Comparison of ENCODE assay signal across 13 cellular contexts in genomic region chr1:206890125-206890637, GRCh38. TPM values are rescaled to one million over a fixed set of nuclear protein-coding genes. Genes with fewer than 3 reads are reported as not detected.
DNase-seq lines count a peak whose midpoint lies in the region; ATAC-seq, FAIRE-seq and TF ChIP-seq lines count a peak whose summit lies in the region.
"Had no signal": no experiment of that assay in that cellular context is flagged by ENCODE, and none has a peak within 500 bp of the region (broad histone marks: within the 10 kb centered on the region; RNA-seq: fewer than 3 reads in every experiment).

No MANE protein-coding gene starts in this region.

- TF ChIP-seq EP300 in K562 (IDR thresholded peaks at IDR 0.05; ENCODE audit: low read length) = no peak

- in situ Hi-C loops in K562 (cut with MboI) = no loop called here

- 59% methylated on average over 2 of the region's 2 CpGs for WGBS in K562 (ENCODE audit: insufficient coverage, low coverage, missing lambda C conversion rate)

- H2AFZ ChIP-seq in K562 (ENCODE audit: low read depth, low read length) = no peak overlapping the region

- ATAC-seq in K562 (no peak), HG02763 (IDR thresholded peaks at IDR 0.05; ENCODE audit: unreplicated experiment) (no peak)
- ATAC-seq in naive thymus-derived CD4-positive, alpha-beta T cell = no peak

- no peak for TF ChIP-seq POLR2A in K562 (conservative IDR thresholded peaks at IDR 0.05)

- H3K27me3 ChIP-seq in K562 (ENCODE audit: control insufficient read depth in 2 of 2, insufficient read depth in 2 of 2, low read length in 2 of 2) = peaks cover 31 to 34% of the 10 kb centered on the region in 2 experiments
- no peaks in the 10 kb centered on the region for H3K27me3 ChIP-seq in naive thymus-derived CD4-positive, alpha-beta T cell (ENCODE audit: control insufficient read depth in 2 of 2, insufficient read depth in 2 of 2, low read length in 2 of 2)

- H3K4me1 Mint-ChIP-seq in T-helper 2 cell treated with Interferon-gamma antibody and Interleukin-4, amounts not matched to agents 5 μg/mL and 100 μg/mL, for 36 hours (ENCODE audit: low read depth) = peaks cover 41% of the 10 kb centered on the region
- peaks cover 18 to 60% (median 45%) of the 10 kb centered on the region in 7 donors for H3K4me1 Mint-ChIP-seq in naive thymus-derived CD4-positive, alpha-beta T cell

- H3K9me3 ChIP-seq in K562 (replicated peaks; ENCODE audit: control insufficient read depth, insufficient read depth, low read depth, low read length) = no peaks in the 10 kb centered on the region
- H3K9me3 ChIP-seq in naive thymus-derived CD4-positive, alpha-beta T cell (ENCODE audit: control insufficient read depth in 2 of 3, low read length in 3 of 3) = no peaks in the 10 kb centered on the region
- H3K9me3 ChIP-seq: esophagus muscularis mucosa had no signal

- POLR2A ChIA-PET in K562 (lab: Yijun Ruan, JAX) = interaction anchor here (0.6 kb wide), 1 partner anchor 43 kb away, joined by 3 read pairs; no protein-coding TSS in a partner anchor
- POLR2A ChIA-PET in naive thymus-derived CD4-positive, alpha-beta T cell (lab: Charles Lee) = interaction anchor here (0.7 to 1.3 kb wide), 7 partner anchors 9 to 28 kb away, joined by 3 to 8 read pairs (median 4); no protein-coding TSS in a partner anchor

- TF ChIP-seq RAD21 in K562 (CRISPR knock-in tag; conservative IDR thresholded peaks at IDR 0.05 in 1 of 2, IDR thresholded peaks at IDR 0.05 in 1 of 2) = no peak

- FAIRE-seq in K562 (lab: Jason Lieb, UNC) = no peak

- intact Hi-C loops in K562 (cut with micrococcal nuclease) = no loop called here
- intact Hi-C loops in naive thymus-derived CD4-positive, alpha-beta T cell (cut with micrococcal nuclease) = loop anchor here (2.0 kb wide), 1 partner anchor 15 kb away; no protein-coding TSS in a partner anchor

- no TSS peak for BruUV-seq in K562 (replicated peaks; lab: Mats Ljungman, UMichigan)

- no peaks in the 10 kb centered on the region for H3K36me3 ChIP-seq in K562 (ENCODE audit: control insufficient read depth, insufficient read depth, low read length)
- H3K36me3 ChIP-seq in naive thymus-derived CD4-positive, alpha-beta T cell (ENCODE audit: control insufficient read depth in 2 of 3, insufficient read depth in 3 of 3, low read length in 3 of 3) = no peaks in the 10 kb centered on the region
- H3K36me3 ChIP-seq: esophagus muscularis mucosa had no signal

- no peaks in the 10 kb centered on the region for H3K9me1 ChIP-seq in K562 (ENCODE audit: control insufficient read depth, insufficient read depth, low read length)

- H3K36me3 Mint-ChIP-seq in T-helper 2 cell treated with Interferon-gamma antibody and Interleukin-4, amounts not matched to agents 5 μg/mL and 100 μg/mL, for 36 hours (ENCODE audit: low read depth) = peaks cover 3% of the 10 kb centered on the region
- peaks cover 0 to 30% (median 9%) of the 10 kb centered on the region in 5 donors for H3K36me3 Mint-ChIP-seq in naive thymus-derived CD4-positive, alpha-beta T cell
- H3K36me3 Mint-ChIP-seq: naive B cell had no signal

- peak overlapping the region; percentile 48 for H3K4me3 Mint-ChIP-seq in T-helper 2 cell treated with Interferon-gamma antibody and Interleukin-4, amounts not matched to agents 5 μg/mL and 100 μg/mL, for 36 hours
- peak overlapping the region in 9 of 10 donors; percentile 29 to 78 (median 66) for H3K4me3 Mint-ChIP-seq in naive thymus-derived CD4-positive, alpha-beta T cell
- H3K4me3 Mint-ChIP-seq: naive B cell; T-helper 1 cell treated with Interleukin-12 subunit alpha and Interleukin-12 subunit beta and Interleukin-4 antibody, amounts not matched to agents 30 μg/mL and 1 μg/mL, for 36 hours had no signal

- peaks cover 7% of the 10 kb centered on the region for H3K9me3 Mint-ChIP-seq in T-helper 2 cell treated with Interferon-gamma antibody and Interleukin-4, amounts not matched to agents 5 μg/mL and 100 μg/mL, for 36 hours
- peaks cover 0 to 4% (median 0%) of the 10 kb centered on the region in 11 donors for H3K9me3 Mint-ChIP-seq in naive thymus-derived CD4-positive, alpha-beta T cell
- H3K9me3 Mint-ChIP-seq: naive B cell; T-helper 1 cell treated with Interleukin-12 subunit alpha and Interleukin-12 subunit beta and Interleukin-4 antibody, amounts not matched to agents 30 μg/mL and 1 μg/mL, for 36 hours had no signal

- no peaks in the 10 kb centered on the region for H3K79me2 ChIP-seq in K562 (ENCODE audit: control insufficient read depth, insufficient read depth, low read length)

- peak overlapping the region; percentile 13 for H3K27ac Mint-ChIP-seq in T-helper 2 cell treated with Interferon-gamma antibody and Interleukin-4, amounts not matched to agents 5 μg/mL and 100 μg/mL, for 36 hours
- H3K27ac Mint-ChIP-seq in naive thymus-derived CD4-positive, alpha-beta T cell = peak overlapping the region in 7 of 9 donors; percentile 75 to 96 (median 83)
- H3K27ac Mint-ChIP-seq: T-helper 1 cell treated with Interleukin-12 subunit alpha and Interleukin-12 subunit beta and Interleukin-4 antibody, amounts not matched to agents 30 μg/mL and 1 μg/mL, for 36 hours had no signal

- 0 out of 2 replicates have a peak overlapping the region, but pooled peaks have one; percentile 30 for H3K4me2 ChIP-seq in K562 (ENCODE audit: insufficient read depth, low read length)

- DNase-seq in T-helper 2 cell treated with Interferon-gamma antibody and Interleukin-4, amounts not matched to agents 5 μg/mL and 100 μg/mL, for 36 hours (ENCODE audit: low spot score) = peak; percentile 16
- DNase-seq in T-helper 2 cell = no peak
- DNase-seq in LoVo (ENCODE audit: low spot score) = peak; percentile 69
- no peak for DNase-seq in K562 (ENCODE audit: extremely low read depth in 1 of 4, low spot score in 3 of 4)
- no peak for DNase-seq in naive thymus-derived CD4-positive, alpha-beta T cell
- no peak for DNase-seq in mucosa of gallbladder (ENCODE audit: low spot score)
- DNase-seq in kidney glomerular epithelial cell (lab: John Stamatoyannopoulos, UW) = no peak
- DNase-seq: naive B cell; stimulated activated CD4-positive, alpha-beta T cell treated with anti-CD3 and anti-CD28 coated beads, Interleukin-2, amount 100 ng/mL, for 48 hours had no signal

- no peaks in the 10 kb centered on the region for H4K20me1 ChIP-seq in K562 (replicated peaks; ENCODE audit: control insufficient read depth, insufficient read depth, low read length)

- H3K4me1 ChIP-seq in K562 (replicated peaks in 1 of 2; ENCODE audit: control insufficient read depth in 2 of 2, insufficient read depth in 2 of 2, low read length in 2 of 2) = peaks cover 0 to 12% of the 10 kb centered on the region in 2 experiments; a peak in 4 of 5 replicates
- H3K4me1 ChIP-seq in naive thymus-derived CD4-positive, alpha-beta T cell (ENCODE audit: control insufficient read depth in 2 of 2, insufficient read depth in 2 of 2, low read length in 2 of 2) = peaks cover 6 to 19% of the 10 kb centered on the region in 2 donors
- H3K4me1 ChIP-seq: esophagus muscularis mucosa had no signal

- H3K27me3 Mint-ChIP-seq in T-helper 2 cell treated with Interferon-gamma antibody and Interleukin-4, amounts not matched to agents 5 μg/mL and 100 μg/mL, for 36 hours (ENCODE audit: low read depth) = peaks cover 8% of the 10 kb centered on the region
- H3K27me3 Mint-ChIP-seq in naive thymus-derived CD4-positive, alpha-beta T cell = peaks cover 0 to 9% (median 0%) of the 10 kb centered on the region in 5 donors

- H3K4me3 ChIP-seq in K562 = no peak overlapping the region
- H3K4me3 ChIP-seq in naive thymus-derived CD4-positive, alpha-beta T cell (ENCODE audit: low read length) = no peak overlapping the region
- H3K4me3 ChIP-seq: esophagus muscularis mucosa had no signal

- H3K27ac ChIP-seq in K562 (ENCODE audit: extremely low read depth, low read depth, low read length) = no peak overlapping the region
- H3K27ac ChIP-seq in naive thymus-derived CD4-positive, alpha-beta T cell (ENCODE audit: low read depth, low read length) = no peak overlapping the region
- H3K27ac ChIP-seq: esophagus muscularis mucosa had no signal

- CTCF ChIA-PET in K562 (lab: Yijun Ruan, JAX; ENCODE audit: low intra/inter-chr PET ratio) = no interaction called here
- CTCF ChIA-PET in naive thymus-derived CD4-positive, alpha-beta T cell (lab: Charles Lee) = interaction anchor here (1.3 to 2.1 kb wide), 2 partner anchors 22 to 155 kb away, joined by 3 to 6 read pairs; no protein-coding TSS in a partner anchor

- no peak overlapping the region for H3K9ac ChIP-seq in K562 (ENCODE audit: insufficient read depth in 1 of 2, low read depth in 2 of 2, low read length in 2 of 2)

- TF ChIP-seq CTCF in K562 (IDR thresholded peaks at IDR 0.05 in 2 of 3, conservative IDR thresholded peaks at IDR 0.05 in 1 of 3; ENCODE audit: insufficient read depth in 2 of 3, low read depth in 1 of 3, low read length in 3 of 3) = no peak

RNA-seq across cellular contexts. Expression of gene IL24, which starts 7.1 kb away (rescaled TPM):
- not detected in 2 replicates for total RNA-seq in K562 (2011; cell fraction: chromatin; rRNA removed; ENCODE audit: low replicate concordance)
- not detected in 2 replicates for total RNA-seq in K562 (2011; cell fraction: nucleolus; rRNA removed)
- not detected in 2 replicates for total RNA-seq in K562 (2011; cell fraction: nucleoplasm; rRNA removed)
- total RNA-seq in K562 (2014; rRNA removed) (not detected in 2 replicates), K562 (2014; rRNA removed; fragmentation: Illumina TruSeq; extraction: Trizol) (not detected in 2 replicates), K562 (2015; rRNA removed; fragmentation: Illumina TruSeq; extraction: Trizol) (not detected in 2 replicates), K562 (2021) (not detected in 2 replicates), mucosa of gallbladder (not detected)
- polyA plus RNA-seq in K562 (2011; rRNA removed) (not detected in 2 replicates), K562 (2014; fragmentation: Illumina TruSeq; extraction: Trizol) (not detected in 2 replicates), K562 (2014; fragmentation: Nextera tagmentation; extraction: Ambion mirVana) (under 1 TPM in 1 of 2 experiments, not detected in 1; 0.04 TPM), K562 (2014; rRNA removed) (0.19 TPM in 1 of 2 replicates, not detected in the other)
- polyA plus RNA-seq in K562 (2011; cell fraction: cytosol; rRNA removed) = 0.04 and 0.06 TPM in 2 replicates
- polyA plus RNA-seq in K562 (2011; cell fraction: nucleus; rRNA removed) = 0.07 TPM in 1 of 2 replicates, not detected in the other
- 0.04 and 0.22 TPM in 2 replicates for polyA plus RNA-seq in K562 (2012)
- not detected in 2 replicates for polyA minus RNA-seq in K562 (2011; rRNA and poly(A)+ RNA removed)
- not detected in 2 replicates for polyA minus RNA-seq in K562 (2011; cell fraction: cytosol; rRNA and poly(A)+ RNA removed)
- not detected in 2 replicates for polyA minus RNA-seq in K562 (2011; cell fraction: nucleus; rRNA and poly(A)+ RNA removed)
- total RNA-seq in naive thymus-derived CD4-positive, alpha-beta T cell = under 1 TPM in 1 of 5 experiments, not detected in 4; 0.51 TPM
- polyA plus RNA-seq in naive thymus-derived CD4-positive, alpha-beta T cell = 10 to 100 TPM; 27.9 to 28.4 TPM
- total RNA-seq: urinary bladder had no signal

RNA-seq across cellular contexts. Expression of gene IL20, which starts 24.8 kb away (rescaled TPM):
- not detected in 2 replicates for total RNA-seq in K562 (2011; cell fraction: chromatin; rRNA removed; ENCODE audit: low replicate concordance)
- not detected in 2 replicates for total RNA-seq in K562 (2011; cell fraction: nucleolus; rRNA removed)
- total RNA-seq in K562 (2011; cell fraction: nucleoplasm; rRNA removed) = not detected in 2 replicates
- total RNA-seq in K562 (2014; rRNA removed) (not detected in 2 replicates), K562 (2014; rRNA removed; fragmentation: Illumina TruSeq; extraction: Trizol) (not detected in 2 replicates), K562 (2015; rRNA removed; fragmentation: Illumina TruSeq; extraction: Trizol) (not detected in 2 replicates), K562 (2021) (not detected in 2 replicates), mucosa of gallbladder (not detected)
- polyA plus RNA-seq in K562 (2011; rRNA removed) (not detected in 2 replicates), K562 (2014; fragmentation: Illumina TruSeq; extraction: Trizol) (not detected in 2 replicates), K562 (2014; fragmentation: Nextera tagmentation; extraction: Ambion mirVana) (not detected), K562 (2014; rRNA removed) (not detected in 2 replicates)
- not detected in 2 replicates for polyA plus RNA-seq in K562 (2011; cell fraction: cytosol; rRNA removed)
- polyA plus RNA-seq in K562 (2011; cell fraction: nucleus; rRNA removed) = not detected in 2 replicates
- polyA plus RNA-seq in K562 (2012) = not detected in 2 replicates
- not detected in 2 replicates for polyA minus RNA-seq in K562 (2011; rRNA and poly(A)+ RNA removed)
- not detected in 2 replicates for polyA minus RNA-seq in K562 (2011; cell fraction: cytosol; rRNA and poly(A)+ RNA removed)
- polyA minus RNA-seq in K562 (2011; cell fraction: nucleus; rRNA and poly(A)+ RNA removed) = not detected in 2 replicates
- total RNA-seq in naive thymus-derived CD4-positive, alpha-beta T cell = not detected
- not detected for polyA plus RNA-seq in naive thymus-derived CD4-positive, alpha-beta T cell
- total RNA-seq: esophagus muscularis mucosa, urinary bladder had no signal
- polyA plus RNA-seq: urinary bladder had no signal

RNA-seq across cellular contexts. Expression of gene FCMR, which starts 31.6 kb away (rescaled TPM):
- total RNA-seq in K562 (2011; cell fraction: chromatin; rRNA removed; ENCODE audit: low replicate concordance) = not detected in 2 replicates
- total RNA-seq in K562 (2011; cell fraction: nucleolus; rRNA removed) = not detected in 2 replicates
- not detected in 2 replicates for total RNA-seq in K562 (2011; cell fraction: nucleoplasm; rRNA removed)
- not detected in 2 replicates for total RNA-seq in K562 (2014; rRNA removed)
- total RNA-seq in K562 (2014; rRNA removed; fragmentation: Illumina TruSeq; extraction: Trizol) = not detected in 2 replicates
- 0.11 TPM in 1 of 2 replicates, not detected in the other for total RNA-seq in K562 (2015; rRNA removed; fragmentation: Illumina TruSeq; extraction: Trizol)
- 0.54 and 0.82 TPM in 2 replicates for total RNA-seq in K562 (2021)
- not detected in 2 replicates for polyA plus RNA-seq in K562 (2011; rRNA removed)
- polyA plus RNA-seq in K562 (2011; cell fraction: cytosol; rRNA removed) = 0.22 and 0.28 TPM in 2 replicates
- polyA plus RNA-seq in K562 (2011; cell fraction: nucleus; rRNA removed) = 0.25 and 0.26 TPM in 2 replicates
- polyA plus RNA-seq in K562 (2012) = 0.16 and 0.55 TPM in 2 replicates
- polyA plus RNA-seq in K562 (2014; fragmentation: Illumina TruSeq; extraction: Trizol) = 0.30 and 0.32 TPM in 2 replicates
- under 1 TPM in 1 of 2 experiments, not detected in 1; 0.11 TPM for polyA plus RNA-seq in K562 (2014; fragmentation: Nextera tagmentation; extraction: Ambion mirVana)
- polyA plus RNA-seq in K562 (2014; rRNA removed) = not detected in 2 replicates
- polyA minus RNA-seq in K562 (2011; rRNA and poly(A)+ RNA removed) = 0.32 TPM in 1 of 2 replicates, not detected in the other
- not detected in 2 replicates for polyA minus RNA-seq in K562 (2011; cell fraction: cytosol; rRNA and poly(A)+ RNA removed)
- not detected in 2 replicates for polyA minus RNA-seq in K562 (2011; cell fraction: nucleus; rRNA and poly(A)+ RNA removed)
- total RNA-seq in naive thymus-derived CD4-positive, alpha-beta T cell = 100 to 1,000 TPM; 103 to 943 (median 312) TPM
- 100 to 1,000 TPM; 803 to 998 TPM for polyA plus RNA-seq in naive thymus-derived CD4-positive, alpha-beta T cell
- total RNA-seq in mucosa of gallbladder = 8.0 TPM

RNA-seq across cellular contexts. Expression of gene PIGR, which starts 56.1 kb away (rescaled TPM):
- not detected in 2 replicates for total RNA-seq in K562 (2011; cell fraction: chromatin; rRNA removed; ENCODE audit: low replicate concordance)
- not detected in 2 replicates for total RNA-seq in K562 (2011; cell fraction: nucleolus; rRNA removed)
- total RNA-seq in K562 (2011; cell fraction: nucleoplasm; rRNA removed) = not detected in 2 replicates
- total RNA-seq in K562 (2014; rRNA removed) (0.05 TPM in 1 of 2 replicates, not detected in the other), K562 (2014; rRNA removed; fragmentation: Illumina TruSeq; extraction: Trizol) (not detected in 2 replicates), K562 (2015; rRNA removed; fragmentation: Illumina TruSeq; extraction: Trizol) (0.04 TPM in 1 of 2 replicates, not detected in the other), K562 (2021) (1.5 and 2.7 TPM in 2 replicates), mucosa of gallbladder (2,875 TPM)
- polyA plus RNA-seq in K562 (2011; rRNA removed) (not detected in 2 replicates), K562 (2014; fragmentation: Illumina TruSeq; extraction: Trizol) (0.03 TPM in 1 of 2 replicates, not detected in the other), K562 (2014; fragmentation: Nextera tagmentation; extraction: Ambion mirVana) (under 1 TPM; 0.01 to 0.03 TPM), K562 (2014; rRNA removed) (not detected in 2 replicates)
- polyA plus RNA-seq in K562 (2011; cell fraction: cytosol; rRNA removed) = 0.01 TPM in 1 of 2 replicates, not detected in the other
- polyA plus RNA-seq in K562 (2011; cell fraction: nucleus; rRNA removed) = not detected in 2 replicates
- polyA plus RNA-seq in K562 (2012) = 0.05 and 0.10 TPM in 2 replicates
- polyA minus RNA-seq in K562 (2011; rRNA and poly(A)+ RNA removed) = not detected in 2 replicates
- polyA minus RNA-seq in K562 (2011; cell fraction: cytosol; rRNA and poly(A)+ RNA removed) = not detected in 2 replicates
- not detected in 2 replicates for polyA minus RNA-seq in K562 (2011; cell fraction: nucleus; rRNA and poly(A)+ RNA removed)
- not detected for total RNA-seq in naive thymus-derived CD4-positive, alpha-beta T cell
- not detected for polyA plus RNA-seq in naive thymus-derived CD4-positive, alpha-beta T cell

Comparison
In these comparisons a context has a peak if more than half of its experiments do, and no peak if none do; other contexts are left out.
1. DNase-seq: peak in T-helper 2 cell treated with Interferon-gamma antibody and Interleukin-4, amounts not matched to agents 5 μg/mL and 100 μg/mL, for 36 hours (single experiment) and LoVo (single experiment); none in T-helper 2 cell (0 of 5), K562 (0 of 4), naive thymus-derived CD4-positive, alpha-beta T cell (0 of 9), mucosa of gallbladder (single experiment) and kidney glomerular epithelial cell (single experiment).
2. RNA of gene FCMR, which starts 31.6 kb away (total RNA-seq): 103 to 943 TPM in naive thymus-derived CD4-positive, alpha-beta T cell; 8.0 TPM in mucosa of gallbladder (single experiment) and 0.11 to 0.82 TPM in K562; every median in the first group is over 10 times any median in the second.